In the genomic region with DNA sequence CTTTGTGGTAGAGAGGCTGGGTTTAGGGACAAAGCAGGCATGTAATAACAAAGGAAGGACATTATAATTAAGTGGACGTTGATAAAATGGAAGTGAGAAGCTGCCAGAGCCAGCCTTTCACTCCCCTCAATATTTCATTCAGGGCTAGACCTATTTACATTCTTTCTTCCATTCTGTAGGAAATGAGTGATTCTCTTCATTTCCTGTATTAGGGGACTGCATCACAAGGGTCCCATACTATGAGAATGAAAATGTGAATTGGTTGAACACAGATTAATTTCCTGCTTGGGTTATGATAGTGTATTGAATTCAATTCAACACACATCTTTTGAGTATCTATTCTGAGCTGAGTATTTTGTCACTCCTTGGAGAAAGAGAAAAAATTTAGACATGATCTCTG, we compare ENCODE assay signal across 19 cellular contexts.
"Had no signal": no experiment of that assay in that cellular context is flagged by ENCODE, and none has a peak within 500 bp of the region (broad histone marks: within the 10 kb centered on the region; RNA-seq: fewer than 3 reads in every experiment).

No MANE protein-coding gene starts in this region.

- H3K9me3 ChIP-seq: left lung, pancreas, thoracic aorta had no signal

- H3K36me3 ChIP-seq: heart right ventricle, left lung, pancreas, thoracic aorta had no signal

- H3K4me1 ChIP-seq: left lung, pancreas had no signal

- DNase-seq: activated CD4-positive, alpha-beta T cell treated with anti-CD3 and anti-CD28 coated beads, Interleukin-2, amount 50 U/mL, for 4 hours; activated CD8-positive, alpha-beta memory T cell treated with anti-CD3 and anti-CD28 coated beads, Interleukin-2, amount 10 ng/mL, durations not matched to agents 7 days and 5 days; activated effector memory CD4-positive, alpha-beta T cell treated with Interleukin-2 at 50 U/mL for 16 hours; activated T-cell treated with anti-CD3 and anti-CD28 coated beads, Interleukin-2, amount 50 U/mL, for 24 hours; amygdala; heart right ventricle; left lung; mesenchymal stem cell; nephron progenitor cell; pancreas; stimulated activated CD4-positive, alpha-beta T cell treated with anti-CD3 and anti-CD28 coated beads, Interleukin-15, amount 100 ng/mL, for 24 hours; stimulated activated CD4-positive, alpha-beta T cell treated with anti-CD3 and anti-CD28 coated beads, Interleukin-4, amount 100 ng/mL, for 24 hours; stimulated activated naive CD8-positive, alpha-beta T cell treated with anti-CD3 and anti-CD28 coated beads, Interleukin-15, amount 100 ng/mL, for 72 hours; T-helper 2 cell had no signal

- H3K4me3 ChIP-seq: heart right ventricle, left lung, pancreas had no signal

- H3K27ac Mint-ChIP-seq: activated CD8-positive, alpha-beta memory T cell treated with anti-CD3 and anti-CD28 coated beads, Interleukin-2, amount 10 ng/mL, durations not matched to agents 7 days and 5 days; activated naive CD4-positive, alpha-beta T cell treated with anti-CD3 and anti-CD28 coated beads, Interleukin-2, amount 50 U/mL, for 24 hours; activated T-cell treated with anti-CD3 and anti-CD28 coated beads, Interleukin-2, amount 50 U/mL, for 24 hours; nephron progenitor cell; stimulated activated naive CD8-positive, alpha-beta T cell treated with anti-CD3 and anti-CD28 coated beads, Interleukin-15, amount 100 ng/mL, for 72 hours had no signal

- FAIRE-seq: frontal cortex, islet of Langerhans had no signal

- ATAC-seq: activated CD4-positive, CD25-positive, alpha-beta regulatory T cell treated with anti-CD3 and anti-CD28 coated beads, Interleukin-2, amount 50 U/mL, for 24 hours; activated CD8-positive, alpha-beta memory T cell treated with anti-CD3 and anti-CD28 coated beads, Interleukin-2, amount 10 ng/mL, durations not matched to agents 7 days and 5 days; heart right ventricle; left lung; pancreas; stimulated activated naive CD8-positive, alpha-beta T cell treated with anti-CD3 and anti-CD28 coated beads, Interleukin-15, amount 100 ng/mL, for 72 hours had no signal

- H3K4me1 Mint-ChIP-seq: activated CD8-positive, alpha-beta memory T cell treated with anti-CD3 and anti-CD28 coated beads, Interleukin-2, amount 10 ng/mL, durations not matched to agents 7 days and 5 days; activated naive CD4-positive, alpha-beta T cell treated with anti-CD3 and anti-CD28 coated beads, Interleukin-2, amount 50 U/mL, for 24 hours; nephron progenitor cell; stimulated activated naive CD8-positive, alpha-beta T cell treated with anti-CD3 and anti-CD28 coated beads, Interleukin-15, amount 100 ng/mL, for 72 hours had no signal

- H3K4me3 Mint-ChIP-seq: activated CD8-positive, alpha-beta memory T cell treated with anti-CD3 and anti-CD28 coated beads, Interleukin-2, amount 10 ng/mL, durations not matched to agents 7 days and 5 days; activated naive CD4-positive, alpha-beta T cell treated with anti-CD3 and anti-CD28 coated beads, Interleukin-2, amount 50 U/mL, for 24 hours; activated T-cell treated with anti-CD3 and anti-CD28 coated beads, Interleukin-2, amount 50 U/mL, for 24 hours; nephron progenitor cell; stimulated activated naive CD8-positive, alpha-beta T cell treated with anti-CD3 and anti-CD28 coated beads, Interleukin-15, amount 100 ng/mL, for 72 hours had no signal

- H3K27me3 Mint-ChIP-seq: activated CD8-positive, alpha-beta memory T cell treated with anti-CD3 and anti-CD28 coated beads, Interleukin-2, amount 10 ng/mL, durations not matched to agents 7 days and 5 days; activated T-cell treated with anti-CD3 and anti-CD28 coated beads, Interleukin-2, amount 50 U/mL, for 24 hours; stimulated activated naive CD8-positive, alpha-beta T cell treated with anti-CD3 and anti-CD28 coated beads, Interleukin-15, amount 100 ng/mL, for 72 hours had no signal

- H3K27ac ChIP-seq: heart right ventricle, left lung, pancreas had no signal

- H3K36me3 Mint-ChIP-seq: activated CD8-positive, alpha-beta memory T cell treated with anti-CD3 and anti-CD28 coated beads, Interleukin-2, amount 10 ng/mL, durations not matched to agents 7 days and 5 days; activated naive CD4-positive, alpha-beta T cell treated with anti-CD3 and anti-CD28 coated beads, Interleukin-2, amount 50 U/mL, for 24 hours had no signal

- H3K9me3 Mint-ChIP-seq: stimulated activated naive CD8-positive, alpha-beta T cell treated with anti-CD3 and anti-CD28 coated beads, Interleukin-15, amount 100 ng/mL, for 72 hours had no signal

- H3K27me3 ChIP-seq: heart right ventricle, left lung, pancreas had no signal
